Comparison of ENCODE assay signal across 24 cellular contexts in the genomic region with DNA sequence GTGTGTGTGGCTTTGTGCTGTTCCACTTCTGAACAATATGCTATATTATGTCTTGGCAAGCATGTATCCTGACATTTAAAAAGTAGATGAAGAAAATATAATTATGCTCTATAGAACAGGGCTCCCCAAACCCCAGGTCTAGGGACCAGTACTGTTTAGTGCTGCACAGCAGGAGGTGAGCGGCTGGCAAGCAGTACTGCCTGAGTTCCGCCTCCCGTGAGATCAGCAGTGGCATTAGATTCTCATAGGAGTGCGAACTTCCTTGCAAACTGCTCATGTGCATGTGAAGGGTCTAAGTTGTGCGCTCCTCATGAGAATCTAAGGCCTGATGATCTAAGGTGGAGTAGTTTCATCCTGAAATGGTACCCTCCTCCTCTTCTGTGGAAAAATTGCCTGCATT.
"Had no signal": no experiment of that assay in that cellular context is flagged by ENCODE, and none has a peak within 500 bp of the region (broad histone marks: within the 10 kb centered on the region; RNA-seq: fewer than 3 reads in every experiment).

No MANE protein-coding gene starts in this region.

- ATAC-seq: foreskin keratinocyte; heart left ventricle; mucosa of descending colon; naive thymus-derived CD8-positive, alpha-beta T cell; sciatic nerve; stimulated activated naive B cell treated with anti-CD40 and anti-IgM and Interleukin-4, amounts not matched to agents 10 μg/mL and 1 μg/mL and 100 μg/mL, for 72 hours; stimulated activated naive CD8-positive, alpha-beta T cell treated with anti-CD3 and anti-CD28 coated beads, Interleukin-15, amount 100 ng/mL, for 72 hours; upper lobe of right lung had no signal

- H3K4me3 ChIP-seq: dorsolateral prefrontal cortex, esophagus squamous epithelium, heart left ventricle, mucosa of descending colon, spleen, testis, tibial nerve, upper lobe of right lung, vagina had no signal

- H3K27me3 Mint-ChIP-seq: naive thymus-derived CD8-positive, alpha-beta T cell; stimulated activated naive B cell treated with anti-CD40 and anti-IgM and Interleukin-4, amounts not matched to agents 10 μg/mL and 1 μg/mL and 100 μg/mL, for 72 hours; stimulated activated naive CD8-positive, alpha-beta T cell treated with anti-CD3 and anti-CD28 coated beads, Interleukin-15, amount 100 ng/mL, for 72 hours had no signal

- H3K27me3 ChIP-seq: dorsolateral prefrontal cortex, esophagus squamous epithelium, foreskin keratinocyte, heart left ventricle, spleen, testis, tibial nerve, upper lobe of right lung, vagina had no signal

- H3K9me3 ChIP-seq: esophagus squamous epithelium, testis, tibial nerve, upper lobe of right lung, vagina had no signal

- H3K4me3 Mint-ChIP-seq: naive thymus-derived CD8-positive, alpha-beta T cell; stimulated activated naive B cell treated with anti-CD40 and anti-IgM and Interleukin-4, amounts not matched to agents 10 μg/mL and 1 μg/mL and 100 μg/mL, for 72 hours; stimulated activated naive CD8-positive, alpha-beta T cell treated with anti-CD3 and anti-CD28 coated beads, Interleukin-15, amount 100 ng/mL, for 72 hours had no signal

- FAIRE-seq: islet of Langerhans had no signal

- DNase-seq: cortex of kidney; dorsolateral prefrontal cortex; effector CD8-positive, alpha-beta T cell; esophagus squamous epithelium; foreskin keratinocyte; heart left ventricle; hippocampal formation; kidney glomerular epithelial cell; mucosa of descending colon; naive thymus-derived CD8-positive, alpha-beta T cell; posterior cingulate gyrus; spleen; stimulated activated CD4-positive, alpha-beta T cell treated with anti-CD3 and anti-CD28 coated beads, Interleukin-15, amount 100 ng/mL, for 24 hours; stimulated activated CD4-positive, alpha-beta T cell treated with anti-CD3 and anti-CD28 coated beads, Interleukin-1b, Interleukin-23, amount 100 ng/mL, for 48 hours; stimulated activated CD4-positive, alpha-beta T cell treated with anti-CD3 and anti-CD28 coated beads, Interleukin-4, amount 100 ng/mL, for 4 hours; stimulated activated naive B cell treated with anti-CD40 and anti-IgM and Interleukin-4, amounts not matched to agents 10 μg/mL and 1 μg/mL and 100 μg/mL, for 72 hours; stimulated activated naive CD8-positive, alpha-beta T cell treated with anti-CD3 and anti-CD28 coated beads, Interleukin-15, amount 100 ng/mL, for 72 hours; testis; upper lobe of right lung had no signal

- H3K4me1 Mint-ChIP-seq: naive thymus-derived CD8-positive, alpha-beta T cell; stimulated activated naive B cell treated with anti-CD40 and anti-IgM and Interleukin-4, amounts not matched to agents 10 μg/mL and 1 μg/mL and 100 μg/mL, for 72 hours; stimulated activated naive CD8-positive, alpha-beta T cell treated with anti-CD3 and anti-CD28 coated beads, Interleukin-15, amount 100 ng/mL, for 72 hours had no signal

- H3K27ac ChIP-seq: dorsolateral prefrontal cortex, epithelial cell of prostate, esophagus squamous epithelium, foreskin keratinocyte, heart left ventricle, spleen, testis, tibial nerve, upper lobe of right lung, vagina had no signal

- H3K4me1 ChIP-seq: esophagus squamous epithelium, foreskin keratinocyte, heart left ventricle, spleen, testis, tibial nerve, upper lobe of right lung, vagina had no signal

- H3K27ac Mint-ChIP-seq: naive thymus-derived CD8-positive, alpha-beta T cell; stimulated activated naive B cell treated with anti-CD40 and anti-IgM and Interleukin-4, amounts not matched to agents 10 μg/mL and 1 μg/mL and 100 μg/mL, for 72 hours; stimulated activated naive CD8-positive, alpha-beta T cell treated with anti-CD3 and anti-CD28 coated beads, Interleukin-15, amount 100 ng/mL, for 72 hours had no signal

- H3K36me3 Mint-ChIP-seq: naive thymus-derived CD8-positive, alpha-beta T cell; stimulated activated naive B cell treated with anti-CD40 and anti-IgM and Interleukin-4, amounts not matched to agents 10 μg/mL and 1 μg/mL and 100 μg/mL, for 72 hours had no signal

- H3K36me3 ChIP-seq: esophagus squamous epithelium, heart left ventricle, spleen, tibial nerve, upper lobe of right lung, vagina had no signal
